8 cellular contexts compared by ENCODE assay signal in the genomic region with DNA sequence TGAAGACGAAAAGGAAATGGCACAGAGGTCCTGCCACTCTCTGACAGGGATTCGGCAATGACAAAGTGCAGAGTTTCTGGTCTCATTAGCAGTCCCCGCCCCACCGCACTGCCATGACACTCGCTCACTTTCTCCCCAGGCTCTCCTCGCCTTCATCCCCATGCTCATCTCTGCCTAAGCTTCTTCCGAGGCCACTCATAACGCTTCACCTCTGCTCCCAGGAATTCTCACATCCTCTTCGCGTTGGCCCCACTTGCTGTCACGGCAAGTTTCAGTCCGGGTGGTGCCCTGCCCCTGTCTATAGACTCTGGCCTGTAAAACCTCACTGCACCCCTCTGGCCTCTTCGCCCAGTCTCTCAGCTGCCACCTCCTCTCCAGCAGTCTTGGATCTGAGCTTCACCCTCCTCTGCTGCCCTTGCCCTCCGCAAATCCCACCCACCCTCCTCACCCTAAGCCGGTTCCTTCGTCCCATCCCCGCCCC. TPM values are rescaled to one million over a fixed set of nuclear protein-coding genes. Genes with fewer than 3 reads are reported as not detected.
DNase-seq lines count a peak whose midpoint lies in the region; ATAC-seq and TF ChIP-seq lines count a peak whose summit lies in the region.

No MANE protein-coding gene starts in this region.

- no peaks in the 10 kb centered on the region for H3K36me3 ChIP-seq in endodermal cell (ENCODE audit: control insufficient read depth, insufficient read depth, low read length)

- peak overlapping the region; percentile 97 for H3K4me3 ChIP-seq in endodermal cell (ENCODE audit: low read length)

- H3K9me3 ChIP-seq in endodermal cell (ENCODE audit: control insufficient read depth, low read length) = no peaks in the 10 kb centered on the region

- H3K27ac Mint-ChIP-seq in endodermal cell = peak overlapping the region; percentile 69

- H3K27ac ChIP-seq in endodermal cell (ENCODE audit: low read depth, low read length) (no peak overlapping the region), substantia nigra (ENCODE audit: low read depth, low read length, poor library complexity, severe bottlenecking) (peak overlapping the region; percentile 83)

- H3K27me3 ChIP-seq in endodermal cell (ENCODE audit: control insufficient read depth, insufficient read depth, low read length, poor library complexity, severe bottlenecking) = no peaks in the 10 kb centered on the region

- H3K9ac ChIP-seq in endodermal cell (ENCODE audit: extremely low read depth, low read length, poor library complexity, severe bottlenecking) = peak overlapping the region; percentile 34

- peaks cover 10% of the 10 kb centered on the region for H3K4me1 Mint-ChIP-seq in endodermal cell

- peaks cover 3% of the 10 kb centered on the region for H3K36me3 Mint-ChIP-seq in endodermal cell (ENCODE audit: low read depth)

- ATAC-seq in HG02763 (IDR thresholded peaks at IDR 0.05; ENCODE audit: unreplicated experiment) (no peak), HG02852 (IDR thresholded peaks at IDR 0.05; ENCODE audit: unreplicated experiment) (no peak)

- DNase-seq in ELF-1 (ENCODE audit: low read depth, low spot score) = peak; percentile 58
- DNase-seq in HuH-7.5 (ENCODE audit: low spot score) = peak; percentile 56
- peak; percentile 24 to 34 for DNase-seq in activated CD4-positive, alpha-beta T cell treated with anti-CD3 and anti-CD28 coated beads, Interleukin-2, amount 50 U/mL, for 4 hours
- peak; percentile 78 for DNase-seq in endodermal cell
- peak; percentile 15 for DNase-seq in mucosa of gallbladder (ENCODE audit: low spot score)
- DNase-seq in substantia nigra (lab: John Stamatoyannopoulos, UW) = peak in 9 of 49 donors; percentile 18 to 62 (median 44)

- peaks cover 1% of the 10 kb centered on the region for H3K27me3 Mint-ChIP-seq in endodermal cell (ENCODE audit: insufficient read depth)

- peaks cover 3% of the 10 kb centered on the region for H3K4me1 ChIP-seq in endodermal cell (ENCODE audit: control insufficient read depth, insufficient read depth, low read length)

- TF ChIP-seq CTCF in endodermal cell (conservative IDR thresholded peaks at IDR 0.05) = no peak

- H3K4me3 Mint-ChIP-seq in endodermal cell = peak overlapping the region; percentile 80

- 3 to 5% methylated on average over 17 of the region's 17 CpGs for WGBS in endodermal cell (ENCODE audit: insufficient coverage in 1 of 2, insufficient read length in 1 of 2), 2 experiments

- peaks cover 3% of the 10 kb centered on the region for H3K9me3 Mint-ChIP-seq in endodermal cell

RNA-seq across cellular contexts. Expression of gene RUBCN, which starts 0.7 kb away (rescaled TPM):
- 10 to 100 TPM; 17.2 to 18.3 TPM for total RNA-seq in endodermal cell
- 17.0 TPM for polyA plus RNA-seq in endodermal cell (2013, experiment 1 of 2)
- 14.1 TPM for polyA plus RNA-seq in endodermal cell (2013, experiment 2 of 2)
- 29.3 TPM for total RNA-seq in mucosa of gallbladder

RNA-seq across cellular contexts. Expression of gene FYTTD1, which starts 13.6 kb away (rescaled TPM):
- total RNA-seq in endodermal cell (10 to 100 TPM; 39.0 to 41.5 TPM), mucosa of gallbladder (54.6 TPM)
- polyA plus RNA-seq in endodermal cell (2013, experiment 1 of 2) = 42.7 TPM
- 38.0 TPM for polyA plus RNA-seq in endodermal cell (2013, experiment 2 of 2)

RNA-seq across cellular contexts. Expression of gene LRCH3, which starts 55.0 kb away (rescaled TPM):
- total RNA-seq in endodermal cell = 10 to 100 TPM; 67.1 to 70.2 TPM
- polyA plus RNA-seq in endodermal cell (2013, experiment 1 of 2) = 36.1 TPM
- polyA plus RNA-seq in endodermal cell (2013, experiment 2 of 2) = 37.5 TPM
- total RNA-seq in mucosa of gallbladder = 54.0 TPM
